Comparison of ENCODE assay signal across 1 cellular context in the genomic region with DNA sequence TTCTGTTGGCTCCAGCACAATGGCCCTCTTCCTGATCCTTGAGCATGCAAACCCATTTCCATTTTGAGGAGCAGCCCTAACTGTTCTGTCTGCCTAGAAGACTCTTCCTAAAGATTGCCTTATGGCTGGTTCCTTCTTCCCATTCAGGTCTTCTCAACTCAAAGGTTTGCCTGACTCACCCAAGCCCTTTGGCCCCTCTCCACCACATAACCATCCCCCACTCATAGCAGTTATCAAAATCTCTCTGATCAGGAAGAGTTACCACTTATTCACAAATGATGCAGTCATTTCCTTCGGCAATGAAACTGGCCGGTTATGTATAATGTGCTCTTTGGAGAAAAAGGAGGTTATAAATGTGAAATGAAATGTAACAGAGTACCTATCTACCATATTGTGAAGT.
TF ChIP-seq lines count a peak whose summit lies in the region.

No MANE protein-coding gene starts in this region.

TF ChIP-seq in endothelial cell of umbilical vein, 7 proteins besides CTCF, POLR2A, EP300 and RAD21:
- TF ChIP-seq JUN (IDR thresholded peaks at IDR 0.05; ENCODE audit: borderline replicate concordance, insufficient read depth, insufficient read length, low read depth) (no peak), EZH2 (IDR thresholded peaks at IDR 0.05; ENCODE audit: borderline replicate concordance, low read depth, low read length, severe bottlenecking) (no peak), POLR2AphosphoS5 (IDR thresholded peaks at IDR 0.05; ENCODE audit: insufficient read depth, low read depth, low read length) (no peak), FOS (IDR thresholded peaks at IDR 0.05; ENCODE audit: borderline replicate concordance, insufficient read depth, low read length) (peak; percentile 38), GATA2 (IDR thresholded peaks at IDR 0.05; ENCODE audit: insufficient read depth, insufficient read length, low read depth, low read length) (peak; percentile 50), MYC (IDR thresholded peaks at IDR 0.05; ENCODE audit: low read depth, low read length) (no peak)
- TF ChIP-seq, protein P1, sequence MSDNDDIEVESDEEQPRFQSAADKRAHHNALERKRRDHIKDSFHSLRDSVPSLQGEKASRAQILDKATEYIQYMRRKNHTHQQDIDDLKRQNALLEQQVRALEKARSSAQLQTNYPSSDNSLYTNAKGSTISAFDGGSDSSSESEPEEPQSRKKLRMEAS (IDR thresholded peaks at IDR 0.05; ENCODE audit: insufficient read depth, insufficient read length): no peak
